ENCODE assay signal across 1 cellular context in genomic region chr2:25368650-25369049, GRCh38.
TF ChIP-seq lines count a peak whose summit lies in the region.

No MANE protein-coding gene starts in this region.

TF ChIP-seq in IMR-90, 13 proteins besides CTCF, POLR2A, EP300 and RAD21:
- TF ChIP-seq RFX5 (IDR thresholded peaks at IDR 0.05; ENCODE audit: low read depth, low read length) (no peak), BHLHE40 (IDR thresholded peaks at IDR 0.05; ENCODE audit: low read depth, low read length) (no peak), SMC3 (IDR thresholded peaks at IDR 0.05; ENCODE audit: low read depth, low read length) (no peak), FOS (IDR thresholded peaks at IDR 0.05; ENCODE audit: low read depth, low read length) (no peak), CHD1 (IDR thresholded peaks at IDR 0.05; ENCODE audit: low read depth, low read length) (no peak), NFE2L2 (IDR thresholded peaks at IDR 0.05; ENCODE audit: low read depth, low read length) (no peak), MXI1 (IDR thresholded peaks at IDR 0.05; ENCODE audit: borderline replicate concordance, low read depth, low read length) (no peak), USF2 (IDR thresholded peaks at IDR 0.05; ENCODE audit: low read depth, low read length) (no peak), MAZ (IDR thresholded peaks at IDR 0.05; ENCODE audit: borderline replicate concordance, low read depth, low read length) (no peak), RCOR1 (IDR thresholded peaks at IDR 0.05; ENCODE audit: insufficient replicate concordance, low read length) (no peak), ELK1 (IDR thresholded peaks at IDR 0.05; ENCODE audit: borderline replicate concordance, low read depth, low read length) (no peak), MAFK (IDR thresholded peaks at IDR 0.05; ENCODE audit: low read depth, low read length) (no peak), CEBPB (IDR thresholded peaks at IDR 0.05; ENCODE audit: low read depth, low read length) (no peak)
